ENCODE assay signal across 8 cellular contexts in genomic region chr1:40153073-40153770, GRCh38. TPM values are rescaled to one million over a fixed set of nuclear protein-coding genes. Genes with fewer than 3 reads are reported as not detected.
DNase-seq lines count a peak whose midpoint lies in the region; ATAC-seq and TF ChIP-seq lines count a peak whose summit lies in the region.

No MANE protein-coding gene starts in this region.

- H3K27me3 Mint-ChIP-seq in T-helper 17 cell (peaks cover 14% of the 10 kb centered on the region), nephron (ENCODE audit: low read depth) (peaks cover 31% of the 10 kb centered on the region)

- H3K4me1 Mint-ChIP-seq in T-helper 17 cell (peaks cover 5% of the 10 kb centered on the region), nephron (no peaks in the 10 kb centered on the region)

- DNase-seq in NCI-H2171 treated with DMSO at 0.1 percent for 48 hours (lab: John Stamatoyannopoulos, UW) (peak; percentile 61), NCI-H2171 (lab: John Stamatoyannopoulos, UW) (no peak), NCI-H1092 treated with DMSO at 0.1 percent for 48 hours (lab: John Stamatoyannopoulos, UW) (peak; percentile 100), T-helper 17 cell (no peak), epithelial cell of esophagus (ENCODE audit: low read depth) (peak; percentile 75)

- ATAC-seq in GM21825 (IDR thresholded peaks at IDR 0.05; ENCODE audit: unreplicated experiment) (peak; percentile 51), T-helper 17 cell (peak; percentile 78), GM21528 (IDR thresholded peaks at IDR 0.05; ENCODE audit: low FRiP score, unreplicated experiment) (no peak)

- H3K27ac Mint-ChIP-seq in T-helper 17 cell (no peak overlapping the region), nephron (peak overlapping the region in 2 of 3 experiments; percentile 39 to 46)

- H3K36me3 Mint-ChIP-seq in T-helper 17 cell (ENCODE audit: low read depth), result no peaks in the 10 kb centered on the region
- no peaks in the 10 kb centered on the region for H3K36me3 Mint-ChIP-seq in nephron (ENCODE audit: low read depth)

- H3K4me3 ChIP-seq in epithelial cell of esophagus (ENCODE audit: low read length), result no peak overlapping the region

- H3K9me3 Mint-ChIP-seq in nephron, result no peaks in the 10 kb centered on the region

- H3K9me3 ChIP-seq in T-helper 17 cell (ENCODE audit: control insufficient read depth, low read length, poor library complexity, severe bottlenecking), result no peaks in the 10 kb centered on the region

- TF ChIP-seq CTCF in epithelial cell of esophagus (IDR thresholded peaks at IDR 0.05; ENCODE audit: insufficient read depth, low read depth, low read length, missing control alignments), result peak; percentile 84
- peak; percentile 66 to 70 (median 69) for TF ChIP-seq CTCF in nephron (IDR thresholded peaks at IDR 0.05; ENCODE audit: unreplicated experiment in 3 of 3)

- peak overlapping the region; percentile 45 for H3K4me3 Mint-ChIP-seq in T-helper 17 cell
- H3K4me3 Mint-ChIP-seq in nephron, result no peak overlapping the region

RNA-seq across cellular contexts. Expression of gene RLF, which starts 8.0 kb away (rescaled TPM):
- total RNA-seq in T-helper 17 cell, result 10 to 100 TPM; 24.7 to 30.7 TPM

RNA-seq across cellular contexts. Expression of gene PPT1, which starts 56.2 kb away (rescaled TPM):
- total RNA-seq in T-helper 17 cell, result 10 to 100 TPM; 39.7 to 41.3 TPM

Comparison
In these comparisons a context has a peak if more than half of its experiments do, and no peak if none do; other contexts are left out.
1. DNase-seq: peak in NCI-H2171 treated with DMSO at 0.1 percent for 48 hours (single experiment), NCI-H1092 treated with DMSO at 0.1 percent for 48 hours (single experiment) and epithelial cell of esophagus (single experiment); none in NCI-H2171 (single experiment) and T-helper 17 cell (0 of 3).